Comparison of ENCODE assay signal across 25 cellular contexts in the genomic region with DNA sequence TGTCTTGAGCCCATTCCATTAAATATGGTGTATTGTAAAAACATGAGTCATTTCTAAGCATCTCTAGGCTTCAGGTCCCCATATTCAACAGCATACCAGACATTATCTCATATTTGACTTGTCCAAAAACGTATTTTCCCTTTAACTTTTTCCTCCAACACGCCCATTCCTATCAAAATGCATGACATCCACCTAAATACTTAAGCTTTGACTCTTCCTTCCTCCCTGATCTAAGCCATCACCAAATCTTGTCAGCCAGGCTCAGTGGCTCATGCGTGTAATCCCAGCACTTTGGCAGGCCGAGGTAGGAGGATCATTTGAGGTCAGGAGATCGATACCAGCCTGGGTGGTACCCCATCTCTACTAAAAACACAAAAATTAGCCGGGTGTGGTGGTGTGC. TPM values are rescaled to one million over a fixed set of nuclear protein-coding genes. Genes with fewer than 3 reads are reported as not detected.
DNase-seq lines count a peak whose midpoint lies in the region; ATAC-seq and TF ChIP-seq lines count a peak whose summit lies in the region.
"Had no signal": no experiment of that assay in that cellular context is flagged by ENCODE, and none has a peak within 500 bp of the region (broad histone marks: within the 10 kb centered on the region; RNA-seq: fewer than 3 reads in every experiment).

No MANE protein-coding gene starts in this region.

- H3K9me3 ChIP-seq in T-helper 17 cell (ENCODE audit: control insufficient read depth, low read length, poor library complexity, severe bottlenecking) (no peaks in the 10 kb centered on the region), ovary (no peaks in the 10 kb centered on the region)
- H3K9me3 ChIP-seq: BE2C, BLaER1 had no signal

- H3K4me1 Mint-ChIP-seq in activated naive CD8-positive, alpha-beta T cell (ENCODE audit: low read depth): no peaks in the 10 kb centered on the region
- H3K4me1 Mint-ChIP-seq in activated naive CD8-positive, alpha-beta T cell treated with anti-CD3 and anti-CD28 coated beads, Interleukin-2, amount 50 U/mL, for 24 hours: no peaks in the 10 kb centered on the region
- peaks cover 11% of the 10 kb centered on the region for H3K4me1 Mint-ChIP-seq in T-helper 17 cell
- H3K4me1 Mint-ChIP-seq: CD14-positive monocyte had no signal

- no peak for TF ChIP-seq CTCF in foreskin keratinocyte (conservative IDR thresholded peaks at IDR 0.05)
- no peak for TF ChIP-seq CTCF in GM13977 (IDR thresholded peaks at IDR 0.05; ENCODE audit: extremely low read depth, insufficient read depth, missing control alignments)
- TF ChIP-seq CTCF in ovary (IDR thresholded peaks at IDR 0.05): no peak

- in situ Hi-C loops in GM13977 (cut with MboI; ENCODE audit: low pct_unique_long_range_greater_than_20kb, low sequenced_read_pairs, unreplicated experiment): no loop called here

- H3K36me3 ChIP-seq in ovary: no peaks in the 10 kb centered on the region

- H3K27me3 Mint-ChIP-seq in activated naive CD8-positive, alpha-beta T cell: no peaks in the 10 kb centered on the region
- H3K27me3 Mint-ChIP-seq in activated naive CD8-positive, alpha-beta T cell treated with anti-CD3 and anti-CD28 coated beads, Interleukin-2, amount 50 U/mL, for 24 hours: no peaks in the 10 kb centered on the region
- no peaks in the 10 kb centered on the region for H3K27me3 Mint-ChIP-seq in T-helper 17 cell
- H3K27me3 Mint-ChIP-seq: CD4-positive, alpha-beta memory T cell; CD4-positive, CD25-positive, alpha-beta regulatory T cell; CD8-positive, alpha-beta memory T cell had no signal

- H3K36me3 Mint-ChIP-seq in activated naive CD8-positive, alpha-beta T cell: peaks cover 17% of the 10 kb centered on the region
- peaks cover 21% of the 10 kb centered on the region for H3K36me3 Mint-ChIP-seq in activated naive CD8-positive, alpha-beta T cell treated with anti-CD3 and anti-CD28 coated beads, Interleukin-2, amount 50 U/mL, for 24 hours (ENCODE audit: low read depth)
- peaks cover 13% of the 10 kb centered on the region for H3K36me3 Mint-ChIP-seq in T-helper 17 cell (ENCODE audit: low read depth)

- no peaks in the 10 kb centered on the region for H3K9me3 Mint-ChIP-seq in activated naive CD8-positive, alpha-beta T cell (ENCODE audit: low read depth)
- H3K9me3 Mint-ChIP-seq in activated naive CD8-positive, alpha-beta T cell treated with anti-CD3 and anti-CD28 coated beads, Interleukin-2, amount 50 U/mL, for 24 hours: no peaks in the 10 kb centered on the region
- H3K9me3 Mint-ChIP-seq: CD14-positive monocyte; CD4-positive, alpha-beta memory T cell; CD4-positive, CD25-positive, alpha-beta regulatory T cell; CD8-positive, alpha-beta memory T cell had no signal

- no peak for ATAC-seq in activated naive CD8-positive, alpha-beta T cell treated with anti-CD3 and anti-CD28 coated beads, Interleukin-2, amount 50 U/mL, for 24 hours
- ATAC-seq in T-helper 17 cell (no peak), foreskin keratinocyte (no peak)
- ATAC-seq: GM12878 had no signal

- H3K27ac ChIP-seq in foreskin keratinocyte: no peak overlapping the region
- no peak overlapping the region for H3K27ac ChIP-seq in ovary
- H3K27ac ChIP-seq: 22Rv1, BLaER1 had no signal

- no peaks in the 10 kb centered on the region for H3K27me3 ChIP-seq in foreskin keratinocyte
- H3K27me3 ChIP-seq in ovary: no peaks in the 10 kb centered on the region
- H3K27me3 ChIP-seq: BE2C, BLaER1 had no signal

- H3K4me1 ChIP-seq in foreskin keratinocyte (no peaks in the 10 kb centered on the region), ovary (ENCODE audit: insufficient read depth) (peaks cover 8% of the 10 kb centered on the region)
- H3K4me1 ChIP-seq: BE2C, BLaER1 had no signal

- no peak overlapping the region for H3K4me3 ChIP-seq in ovary
- H3K4me3 ChIP-seq: BLaER1, GM12878 had no signal

- DNase-seq in activated naive CD8-positive, alpha-beta T cell treated with anti-CD3 and anti-CD28 coated beads, Interleukin-2, amount 50 U/mL, for 24 hours: no peak
- no peak for DNase-seq in T-helper 17 cell
- peak; percentile 26 to 50 for DNase-seq in foreskin keratinocyte
- no peak for DNase-seq in stimulated activated CD4-positive, alpha-beta T cell treated with anti-CD3 and anti-CD28 coated beads, Interleukin-15, amount 100 ng/mL, for 24 hours
- no peak for DNase-seq in GM13977 (ENCODE audit: low spot score)
- DNase-seq in ovary: no peak
- DNase-seq: ACHN; BE2C; C1 segment of cervical spinal cord; CD4-positive, alpha-beta memory T cell; CD4-positive, CD25-positive, alpha-beta regulatory T cell; CD8-positive, alpha-beta memory T cell; COR-L47; DMS 273 treated with DMSO at 0.1 percent for 48 hours; DMS153; DMS53; DMS79; DND-41; EL; GDM1 had no signal

- TF ChIP-seq EP300 in ovary (IDR thresholded peaks at IDR 0.05): no peak

- no peak for TF ChIP-seq POLR2A in ovary (IDR thresholded peaks at IDR 0.05)

- H3K27ac Mint-ChIP-seq in activated naive CD8-positive, alpha-beta T cell: peak overlapping the region; percentile 34
- H3K27ac Mint-ChIP-seq in activated naive CD8-positive, alpha-beta T cell treated with anti-CD3 and anti-CD28 coated beads, Interleukin-2, amount 50 U/mL, for 24 hours: no peak overlapping the region
- H3K27ac Mint-ChIP-seq in T-helper 17 cell: peak overlapping the region; percentile 45

- intact Hi-C loops in ovary (cut with DNase I): no loop called here

- H3K4me3 Mint-ChIP-seq in activated naive CD8-positive, alpha-beta T cell: no peak overlapping the region
- no peak overlapping the region for H3K4me3 Mint-ChIP-seq in activated naive CD8-positive, alpha-beta T cell treated with anti-CD3 and anti-CD28 coated beads, Interleukin-2, amount 50 U/mL, for 24 hours
- peak overlapping the region; percentile 52 for H3K4me3 Mint-ChIP-seq in T-helper 17 cell
- H3K4me3 Mint-ChIP-seq: CD14-positive monocyte; CD4-positive, CD25-positive, alpha-beta regulatory T cell; CD8-positive, alpha-beta memory T cell had no signal

- 96% methylated on average over 6 of the region's 6 CpGs for WGBS in ovary, 3 donors

RNA-seq across cellular contexts. Expression of a gene that starts 23.9 kb away (rescaled TPM):
- total RNA-seq in T-helper 17 cell (100 to 1,000 TPM; 222 to 238 TPM), foreskin keratinocyte (385 and 410 TPM in 2 replicates), ovary (100 to 1,000 TPM in 6 of 7 donors, 10 to 100 TPM in 1; 78.0 to 178 (median 149) TPM)
- polyA plus RNA-seq in foreskin keratinocyte (255 and 261 TPM in 2 replicates), ovary (100 to 1,000 TPM in 1 of 2 donors, 10 to 100 TPM in 1; 91.6 to 276 TPM)

RNA-seq across cellular contexts. Expression of a gene that starts 31.2 kb away (rescaled TPM):
- total RNA-seq in T-helper 17 cell (10 to 100 TPM; 18.8 to 23.6 TPM), foreskin keratinocyte (52.8 and 58.6 TPM in 2 replicates), ovary (10 to 100 TPM in 5 of 7 donors, 1 to 10 TPM in 2; 6.7 to 17.2 (median 12.4) TPM)
- polyA plus RNA-seq in foreskin keratinocyte (41.4 and 52.8 TPM in 2 replicates), ovary (10 to 100 TPM; 10.8 to 26.1 TPM)

RNA-seq across cellular contexts. Expression of a gene that starts 47.9 kb away (rescaled TPM):
- total RNA-seq in T-helper 17 cell (10 to 100 TPM; 19.1 to 20.4 TPM), foreskin keratinocyte (20.7 and 21.6 TPM in 2 replicates), ovary (10 to 100 TPM; 12.9 to 22.8 (median 19.6) TPM)
- polyA plus RNA-seq in foreskin keratinocyte (22.7 and 23.0 TPM in 2 replicates), ovary (10 to 100 TPM; 13.1 to 20.4 TPM)

RNA-seq across cellular contexts. Expression of a gene that starts 54.4 kb away (rescaled TPM):
- 10 to 100 TPM; 41.0 to 44.2 TPM for total RNA-seq in T-helper 17 cell
- 145 and 188 TPM in 2 replicates for total RNA-seq in foreskin keratinocyte
- polyA plus RNA-seq in foreskin keratinocyte: 205 and 250 TPM in 2 replicates
- total RNA-seq in ovary: 10 to 100 TPM; 70.8 to 97.7 (median 84.1) TPM
- 10 to 100 TPM; 70.1 to 81.5 TPM for polyA plus RNA-seq in ovary

RNA-seq across cellular contexts. Expression of a gene that starts 59.0 kb away (rescaled TPM):
- total RNA-seq in T-helper 17 cell (1 to 10 TPM; 1.4 to 1.8 TPM), foreskin keratinocyte (11.6 and 12.9 TPM in 2 replicates), ovary (10 to 100 TPM in 4 of 7 donors, 1 to 10 TPM in 3; 6.4 to 21.0 (median 11.8) TPM)
- polyA plus RNA-seq in foreskin keratinocyte (10.4 and 10.6 TPM in 2 replicates), ovary (10 to 100 TPM in 1 of 2 donors, 1 to 10 TPM in 1; 5.7 to 23.0 TPM)

Comparison
In these comparisons a context has a peak if more than half of its experiments do, and no peak if none do; other contexts are left out.
1. DNase-seq: peak in foreskin keratinocyte (2 of 2); none in activated naive CD8-positive, alpha-beta T cell treated with anti-CD3 and anti-CD28 coated beads, Interleukin-2, amount 50 U/mL, for 24 hours (single experiment), T-helper 17 cell (0 of 3), stimulated activated CD4-positive, alpha-beta T cell treated with anti-CD3 and anti-CD28 coated beads, Interleukin-15, amount 100 ng/mL, for 24 hours (single experiment), GM13977 (single experiment) and ovary (0 of 5).